Comparison of ENCODE assay signal across 1 cellular context in the genomic region with DNA sequence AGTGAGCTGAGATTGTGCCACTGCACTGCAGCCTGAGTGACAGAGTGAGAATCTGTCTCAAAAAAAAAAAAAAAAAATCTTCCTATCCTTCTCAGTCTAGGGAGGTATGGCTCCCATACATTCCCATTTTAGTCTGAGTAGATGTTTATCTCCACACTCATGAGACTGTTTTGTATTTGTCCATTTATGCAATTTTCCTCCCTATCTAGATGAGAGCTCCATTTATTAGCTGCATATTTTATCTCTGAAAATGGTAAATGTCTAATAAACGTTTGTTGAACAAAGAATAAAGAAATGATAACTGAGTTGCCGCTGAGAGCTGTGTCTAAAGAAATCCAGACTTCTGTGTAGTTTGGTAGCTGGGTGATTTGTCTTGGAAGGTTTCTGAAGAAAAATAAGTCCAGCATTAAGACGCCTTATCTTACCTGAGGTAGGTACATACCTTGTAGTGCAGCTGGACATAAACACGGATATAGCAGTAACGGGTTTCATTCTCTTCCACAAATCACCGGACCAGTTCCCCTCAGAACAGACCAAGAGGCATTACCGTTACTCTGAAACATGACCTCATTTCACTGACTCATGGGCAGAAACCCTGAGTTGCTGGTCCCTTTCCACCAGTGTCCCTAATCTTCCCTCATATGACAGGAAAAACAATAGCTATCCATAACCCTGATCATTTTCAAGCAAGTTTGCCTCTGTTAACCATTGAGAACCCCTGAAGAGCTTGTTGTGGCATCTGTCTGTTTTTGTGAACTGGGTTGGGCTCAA.
TF ChIP-seq lines count a peak whose summit lies in the region.

No MANE protein-coding gene starts in this region.

TF ChIP-seq in GM23338, 12 proteins besides CTCF, POLR2A, EP300 and RAD21 (continued from another document):
- TF ChIP-seq EZH2 (IDR thresholded peaks at IDR 0.05; ENCODE audit: low read depth, unreplicated experiment) = no peak
- TF ChIP-seq JUNB (IDR thresholded peaks at IDR 0.05; ENCODE audit: unreplicated experiment) = no peak
